1 cellular context compared by ENCODE assay signal in the genomic region with DNA sequence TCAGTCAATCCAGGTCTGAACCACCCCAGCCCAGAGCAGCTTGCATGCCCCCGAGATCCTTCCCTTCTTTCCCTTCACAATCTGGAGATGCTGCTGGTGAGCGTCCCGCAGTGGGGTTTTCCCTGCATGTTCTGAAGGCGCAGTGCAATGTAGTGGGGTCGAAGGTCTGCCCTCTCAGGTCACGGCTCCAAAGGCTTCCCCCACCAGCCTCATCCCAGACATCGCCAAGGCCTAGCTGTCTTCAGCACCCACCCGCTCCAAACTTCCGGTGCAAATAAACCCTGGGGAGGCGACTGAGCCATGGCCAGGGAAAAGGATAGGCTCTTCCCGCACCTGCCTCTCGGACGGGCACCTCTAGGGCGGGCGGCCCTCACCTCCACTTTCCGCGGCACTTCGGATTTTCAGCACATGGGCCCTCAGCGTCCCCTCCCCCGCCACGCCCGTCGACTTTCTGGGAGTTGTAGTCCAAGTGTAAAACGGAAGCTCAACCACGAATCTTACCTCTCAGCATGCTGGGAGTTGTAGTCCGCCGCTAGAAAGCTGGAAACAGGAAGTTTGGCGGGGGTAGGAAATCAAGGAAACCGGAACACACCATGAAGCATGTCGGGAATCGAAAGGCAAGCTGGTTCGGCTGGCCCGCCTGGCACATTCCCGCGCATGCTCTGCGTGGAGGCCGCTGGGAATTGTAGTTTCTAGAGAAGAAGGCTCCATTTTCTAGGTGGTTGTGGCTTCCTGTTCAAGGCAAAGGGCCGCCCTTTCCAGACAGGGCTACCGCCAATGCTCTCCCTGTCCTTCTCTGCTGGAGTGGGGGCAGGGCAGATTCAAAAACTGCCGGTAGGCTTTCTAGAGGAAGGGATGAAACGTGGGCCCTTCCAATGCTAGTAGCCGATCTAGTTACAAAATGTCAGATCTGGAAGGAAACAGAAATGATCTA.
TF ChIP-seq lines count a peak whose summit lies in the region.

A gene (minus strand): TSS at position 410 of the 934 bp plus-strand sequence. CDS start 2,384 bp downstream, outside the sequence.

TF ChIP-seq in HepG2, 621 proteins besides CTCF, POLR2A, EP300 and RAD21 (continued from another document and continues in another):
- TF ChIP-seq, protein P1, sequence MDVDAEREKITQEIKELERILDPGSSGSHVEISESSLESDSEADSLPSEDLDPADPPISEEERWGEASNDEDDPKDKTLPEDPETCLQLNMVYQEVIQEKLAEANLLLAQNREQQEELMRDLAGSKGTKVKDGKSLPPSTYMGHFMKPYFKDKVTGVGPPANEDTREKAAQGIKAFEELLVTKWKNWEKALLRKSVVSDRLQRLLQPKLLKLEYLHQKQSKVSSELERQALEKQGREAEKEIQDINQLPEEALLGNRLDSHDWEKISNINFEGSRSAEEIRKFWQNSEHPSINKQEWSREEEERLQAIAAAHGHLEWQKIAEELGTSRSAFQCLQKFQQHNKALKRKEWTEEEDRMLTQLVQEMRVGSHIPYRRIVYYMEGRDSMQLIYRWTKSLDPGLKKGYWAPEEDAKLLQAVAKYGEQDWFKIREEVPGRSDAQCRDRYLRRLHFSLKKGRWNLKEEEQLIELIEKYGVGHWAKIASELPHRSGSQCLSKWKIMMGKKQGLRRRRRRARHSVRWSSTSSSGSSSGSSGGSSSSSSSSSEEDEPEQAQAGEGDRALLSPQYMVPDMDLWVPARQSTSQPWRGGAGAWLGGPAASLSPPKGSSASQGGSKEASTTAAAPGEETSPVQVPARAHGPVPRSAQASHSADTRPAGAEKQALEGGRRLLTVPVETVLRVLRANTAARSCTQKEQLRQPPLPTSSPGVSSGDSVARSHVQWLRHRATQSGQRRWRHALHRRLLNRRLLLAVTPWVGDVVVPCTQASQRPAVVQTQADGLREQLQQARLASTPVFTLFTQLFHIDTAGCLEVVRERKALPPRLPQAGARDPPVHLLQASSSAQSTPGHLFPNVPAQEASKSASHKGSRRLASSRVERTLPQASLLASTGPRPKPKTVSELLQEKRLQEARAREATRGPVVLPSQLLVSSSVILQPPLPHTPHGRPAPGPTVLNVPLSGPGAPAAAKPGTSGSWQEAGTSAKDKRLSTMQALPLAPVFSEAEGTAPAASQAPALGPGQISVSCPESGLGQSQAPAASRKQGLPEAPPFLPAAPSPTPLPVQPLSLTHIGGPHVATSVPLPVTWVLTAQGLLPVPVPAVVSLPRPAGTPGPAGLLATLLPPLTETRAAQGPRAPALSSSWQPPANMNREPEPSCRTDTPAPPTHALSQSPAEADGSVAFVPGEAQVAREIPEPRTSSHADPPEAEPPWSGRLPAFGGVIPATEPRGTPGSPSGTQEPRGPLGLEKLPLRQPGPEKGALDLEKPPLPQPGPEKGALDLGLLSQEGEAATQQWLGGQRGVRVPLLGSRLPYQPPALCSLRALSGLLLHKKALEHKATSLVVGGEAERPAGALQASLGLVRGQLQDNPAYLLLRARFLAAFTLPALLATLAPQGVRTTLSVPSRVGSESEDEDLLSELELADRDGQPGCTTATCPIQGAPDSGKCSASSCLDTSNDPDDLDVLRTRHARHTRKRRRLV (CRISPR knock-in tag; IDR thresholded peaks at IDR 0.05) = peak; percentile 83
- 0 out of 2 replicates have a peak, but pooled peaks have one; percentile 45 for TF ChIP-seq ZSCAN30 (CRISPR knock-in tag; IDR thresholded peaks at IDR 0.05)
- TF ChIP-seq, protein P2, sequence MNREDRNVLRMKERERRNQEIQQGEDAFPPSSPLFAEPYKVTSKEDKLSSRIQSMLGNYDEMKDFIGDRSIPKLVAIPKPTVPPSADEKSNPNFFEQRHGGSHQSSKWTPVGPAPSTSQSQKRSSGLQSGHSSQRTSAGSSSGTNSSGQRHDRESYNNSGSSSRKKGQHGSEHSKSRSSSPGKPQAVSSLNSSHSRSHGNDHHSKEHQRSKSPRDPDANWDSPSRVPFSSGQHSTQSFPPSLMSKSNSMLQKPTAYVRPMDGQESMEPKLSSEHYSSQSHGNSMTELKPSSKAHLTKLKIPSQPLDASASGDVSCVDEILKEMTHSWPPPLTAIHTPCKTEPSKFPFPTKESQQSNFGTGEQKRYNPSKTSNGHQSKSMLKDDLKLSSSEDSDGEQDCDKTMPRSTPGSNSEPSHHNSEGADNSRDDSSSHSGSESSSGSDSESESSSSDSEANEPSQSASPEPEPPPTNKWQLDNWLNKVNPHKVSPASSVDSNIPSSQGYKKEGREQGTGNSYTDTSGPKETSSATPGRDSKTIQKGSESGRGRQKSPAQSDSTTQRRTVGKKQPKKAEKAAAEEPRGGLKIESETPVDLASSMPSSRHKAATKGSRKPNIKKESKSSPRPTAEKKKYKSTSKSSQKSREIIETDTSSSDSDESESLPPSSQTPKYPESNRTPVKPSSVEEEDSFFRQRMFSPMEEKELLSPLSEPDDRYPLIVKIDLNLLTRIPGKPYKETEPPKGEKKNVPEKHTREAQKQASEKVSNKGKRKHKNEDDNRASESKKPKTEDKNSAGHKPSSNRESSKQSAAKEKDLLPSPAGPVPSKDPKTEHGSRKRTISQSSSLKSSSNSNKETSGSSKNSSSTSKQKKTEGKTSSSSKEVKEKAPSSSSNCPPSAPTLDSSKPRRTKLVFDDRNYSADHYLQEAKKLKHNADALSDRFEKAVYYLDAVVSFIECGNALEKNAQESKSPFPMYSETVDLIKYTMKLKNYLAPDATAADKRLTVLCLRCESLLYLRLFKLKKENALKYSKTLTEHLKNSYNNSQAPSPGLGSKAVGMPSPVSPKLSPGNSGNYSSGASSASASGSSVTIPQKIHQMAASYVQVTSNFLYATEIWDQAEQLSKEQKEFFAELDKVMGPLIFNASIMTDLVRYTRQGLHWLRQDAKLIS (CRISPR knock-in tag; IDR thresholded peaks at IDR 0.05) = 0 out of 2 replicates have a peak, but pooled peaks have one; percentile 60
- 0 out of 2 replicates have a peak, but pooled peaks have one; percentile 54 for TF ChIP-seq ZSCAN31 (CRISPR knock-in tag; IDR thresholded peaks at IDR 0.05; ENCODE audit: low read depth)
- peak; percentile 74; the same call in 1 of the 2 replicates for TF ChIP-seq ZNF619 (CRISPR knock-in tag; IDR thresholded peaks at IDR 0.05)
- TF ChIP-seq CREB1 (IDR thresholded peaks at IDR 0.05) = peak; percentile 76
- peak; percentile 96 for TF ChIP-seq CREB1 (CRISPR knock-in tag; IDR thresholded peaks at IDR 0.05)
- peak; percentile 69; the same call in 1 of the 2 replicates for TF ChIP-seq GZF1 (CRISPR knock-in tag; IDR thresholded peaks at IDR 0.05)
- no peak for TF ChIP-seq ZNF552 (CRISPR knock-in tag; IDR thresholded peaks at IDR 0.05; ENCODE audit: borderline replicate concordance)
- no peak for TF ChIP-seq SNRNP70 (IDR thresholded peaks at IDR 0.05; ENCODE audit: low read depth, low read length)
- 0 out of 2 replicates have a peak, but pooled peaks have one; percentile 50 for TF ChIP-seq ZNF337 (CRISPR knock-in tag; IDR thresholded peaks at IDR 0.05; ENCODE audit: borderline replicate concordance, low read depth)
- no peak; the same call in 1 of the 2 replicates for TF ChIP-seq ZNF737 (CRISPR knock-in tag; IDR thresholded peaks at IDR 0.05; ENCODE audit: borderline replicate concordance)
- 0 out of 2 replicates have a peak, but pooled peaks have one; percentile 71 for TF ChIP-seq ZNF160 (CRISPR knock-in tag; IDR thresholded peaks at IDR 0.05)
- no peak for TF ChIP-seq ZNF431 (CRISPR knock-in tag; IDR thresholded peaks at IDR 0.05; ENCODE audit: borderline replicate concordance, low read depth)
- TF ChIP-seq MIER3 (CRISPR knock-in tag; IDR thresholded peaks at IDR 0.05; ENCODE audit: borderline replicate concordance) = peak; percentile 76; the same call in 1 of the 2 replicates
- TF ChIP-seq, protein P3, sequence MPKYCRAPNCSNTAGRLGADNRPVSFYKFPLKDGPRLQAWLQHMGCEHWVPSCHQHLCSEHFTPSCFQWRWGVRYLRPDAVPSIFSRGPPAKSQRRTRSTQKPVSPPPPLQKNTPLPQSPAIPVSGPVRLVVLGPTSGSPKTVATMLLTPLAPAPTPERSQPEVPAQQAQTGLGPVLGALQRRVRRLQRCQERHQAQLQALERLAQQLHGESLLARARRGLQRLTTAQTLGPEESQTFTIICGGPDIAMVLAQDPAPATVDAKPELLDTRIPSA (CRISPR knock-in tag; IDR thresholded peaks at IDR 0.05; ENCODE audit: borderline replicate concordance) = no peak; the same call in 1 of the 2 replicates
- no peak for TF ChIP-seq SYNCRIP (IDR thresholded peaks at IDR 0.05; ENCODE audit: insufficient read depth, low read depth, low read length)
- no peak for TF ChIP-seq ZNF24 (IDR thresholded peaks at IDR 0.05)
- TF ChIP-seq, protein P4, sequence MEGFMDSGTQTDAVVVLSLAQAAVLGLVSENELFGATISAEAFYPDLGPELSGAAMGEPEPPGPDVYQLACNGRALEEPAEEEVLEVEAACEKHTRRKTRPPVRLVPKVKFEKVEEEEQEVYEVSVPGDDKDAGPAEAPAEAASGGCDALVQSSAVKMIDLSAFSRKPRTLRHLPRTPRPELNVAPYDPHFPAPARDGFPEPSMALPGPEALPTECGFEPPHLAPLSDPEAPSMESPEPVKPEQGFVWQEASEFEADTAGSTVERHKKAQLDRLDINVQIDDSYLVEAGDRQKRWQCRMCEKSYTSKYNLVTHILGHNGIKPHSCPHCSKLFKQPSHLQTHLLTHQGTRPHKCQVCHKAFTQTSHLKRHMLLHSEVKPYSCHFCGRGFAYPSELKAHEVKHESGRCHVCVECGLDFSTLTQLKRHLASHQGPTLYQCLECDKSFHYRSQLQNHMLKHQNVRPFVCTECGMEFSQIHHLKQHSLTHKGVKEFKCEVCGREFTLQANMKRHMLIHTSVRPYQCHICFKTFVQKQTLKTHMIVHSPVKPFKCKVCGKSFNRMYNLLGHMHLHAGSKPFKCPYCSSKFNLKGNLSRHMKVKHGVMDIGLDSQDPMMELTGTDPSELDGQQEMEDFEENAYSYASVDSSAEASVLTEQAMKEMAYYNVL (CRISPR knock-in tag; IDR thresholded peaks at IDR 0.05; ENCODE audit: borderline replicate concordance) = no peak
- no peak for TF ChIP-seq JARID2 (CRISPR knock-in tag; IDR thresholded peaks at IDR 0.05; ENCODE audit: insufficient replicate concordance)
- TF ChIP-seq, protein P5, sequence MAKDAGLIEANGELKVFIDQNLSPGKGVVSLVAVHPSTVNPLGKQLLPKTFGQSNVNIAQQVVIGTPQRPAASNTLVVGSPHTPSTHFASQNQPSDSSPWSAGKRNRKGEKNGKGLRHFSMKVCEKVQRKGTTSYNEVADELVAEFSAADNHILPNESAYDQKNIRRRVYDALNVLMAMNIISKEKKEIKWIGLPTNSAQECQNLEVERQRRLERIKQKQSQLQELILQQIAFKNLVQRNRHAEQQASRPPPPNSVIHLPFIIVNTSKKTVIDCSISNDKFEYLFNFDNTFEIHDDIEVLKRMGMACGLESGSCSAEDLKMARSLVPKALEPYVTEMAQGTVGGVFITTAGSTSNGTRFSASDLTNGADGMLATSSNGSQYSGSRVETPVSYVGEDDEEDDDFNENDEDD (CRISPR knock-in tag; IDR thresholded peaks at IDR 0.05; ENCODE audit: borderline replicate concordance) = peak; percentile 77; the same call in 1 of the 2 replicates
- peak; percentile 82 for TF ChIP-seq POLR2AphosphoS5 (IDR thresholded peaks at IDR 0.05; ENCODE audit: low read depth, low read length)
- no peak for TF ChIP-seq ZNF841 (CRISPR knock-in tag; IDR thresholded peaks at IDR 0.05; ENCODE audit: borderline replicate concordance)
- TF ChIP-seq, protein P6, sequence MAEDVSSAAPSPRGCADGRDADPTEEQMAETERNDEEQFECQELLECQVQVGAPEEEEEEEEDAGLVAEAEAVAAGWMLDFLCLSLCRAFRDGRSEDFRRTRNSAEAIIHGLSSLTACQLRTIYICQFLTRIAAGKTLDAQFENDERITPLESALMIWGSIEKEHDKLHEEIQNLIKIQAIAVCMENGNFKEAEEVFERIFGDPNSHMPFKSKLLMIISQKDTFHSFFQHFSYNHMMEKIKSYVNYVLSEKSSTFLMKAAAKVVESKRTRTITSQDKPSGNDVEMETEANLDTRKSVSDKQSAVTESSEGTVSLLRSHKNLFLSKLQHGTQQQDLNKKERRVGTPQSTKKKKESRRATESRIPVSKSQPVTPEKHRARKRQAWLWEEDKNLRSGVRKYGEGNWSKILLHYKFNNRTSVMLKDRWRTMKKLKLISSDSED (CRISPR knock-in tag; IDR thresholded peaks at IDR 0.05) = no peak
- TF ChIP-seq ZNF703 (CRISPR knock-in tag; IDR thresholded peaks at IDR 0.05; ENCODE audit: borderline replicate concordance) = peak; percentile 53; the same call in 1 of the 2 replicates
- peak; percentile 90 for TF ChIP-seq YY1 (IDR thresholded peaks at IDR 0.05; ENCODE audit: insufficient read depth, insufficient replicate concordance, low read depth, low read length)
- TF ChIP-seq HHEX (CRISPR knock-in tag; IDR thresholded peaks at IDR 0.05) = no peak
- no peak for TF ChIP-seq PAF1 (CRISPR knock-in tag; IDR thresholded peaks at IDR 0.05)
- 0 out of 2 replicates have a peak, but pooled peaks have one; percentile 39 for TF ChIP-seq ZKSCAN8 (CRISPR knock-in tag; IDR thresholded peaks at IDR 0.05; ENCODE audit: borderline replicate concordance)
- TF ChIP-seq SALL2 (CRISPR knock-in tag; IDR thresholded peaks at IDR 0.05) = peak; percentile 36; the same call in 1 of the 2 replicates
- TF ChIP-seq ZFYVE20 (CRISPR knock-in tag; IDR thresholded peaks at IDR 0.05; ENCODE audit: borderline replicate concordance, low read depth) = no peak
- TF ChIP-seq CBFB (CRISPR knock-in tag; IDR thresholded peaks at IDR 0.05) = peak; percentile 38; the same call in 1 of the 2 replicates
- no peak; the same call in 1 of the 2 replicates for TF ChIP-seq ZNF253 (CRISPR knock-in tag; IDR thresholded peaks at IDR 0.05; ENCODE audit: borderline replicate concordance)
- 0 out of 2 replicates have a peak, but pooled peaks have one; percentile 46 for TF ChIP-seq ZBTB20 (CRISPR knock-in tag; IDR thresholded peaks at IDR 0.05; ENCODE audit: borderline replicate concordance, low read depth)
- TF ChIP-seq JDP2 (CRISPR knock-in tag; IDR thresholded peaks at IDR 0.05; ENCODE audit: borderline replicate concordance) = no peak
- TF ChIP-seq, protein P7, sequence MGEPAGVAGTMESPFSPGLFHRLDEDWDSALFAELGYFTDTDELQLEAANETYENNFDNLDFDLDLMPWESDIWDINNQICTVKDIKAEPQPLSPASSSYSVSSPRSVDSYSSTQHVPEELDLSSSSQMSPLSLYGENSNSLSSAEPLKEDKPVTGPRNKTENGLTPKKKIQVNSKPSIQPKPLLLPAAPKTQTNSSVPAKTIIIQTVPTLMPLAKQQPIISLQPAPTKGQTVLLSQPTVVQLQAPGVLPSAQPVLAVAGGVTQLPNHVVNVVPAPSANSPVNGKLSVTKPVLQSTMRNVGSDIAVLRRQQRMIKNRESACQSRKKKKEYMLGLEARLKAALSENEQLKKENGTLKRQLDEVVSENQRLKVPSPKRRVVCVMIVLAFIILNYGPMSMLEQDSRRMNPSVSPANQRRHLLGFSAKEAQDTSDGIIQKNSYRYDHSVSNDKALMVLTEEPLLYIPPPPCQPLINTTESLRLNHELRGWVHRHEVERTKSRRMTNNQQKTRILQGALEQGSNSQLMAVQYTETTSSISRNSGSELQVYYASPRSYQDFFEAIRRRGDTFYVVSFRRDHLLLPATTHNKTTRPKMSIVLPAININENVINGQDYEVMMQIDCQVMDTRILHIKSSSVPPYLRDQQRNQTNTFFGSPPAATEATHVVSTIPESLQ (CRISPR knock-in tag; conservative IDR thresholded peaks at IDR 0.05) = peak; percentile 81; the same call in 1 of the 2 replicates
